18 cellular contexts compared by ENCODE assay signal in genomic region chr3:195366200-195366910, GRCh38.
"Had no signal": no experiment of that assay in that cellular context is flagged by ENCODE, and none has a peak within 500 bp of the region (broad histone marks: within the 10 kb centered on the region; RNA-seq: fewer than 3 reads in every experiment).

No MANE protein-coding gene starts in this region.

- H3K4me2 ChIP-seq: neural progenitor cell, smooth muscle cell had no signal

- H3K27ac ChIP-seq: body of pancreas, heart left ventricle, left lung, neural progenitor cell, right atrium auricular region had no signal

- H2AFZ ChIP-seq: neural progenitor cell had no signal

- H3K36me3 ChIP-seq: neural progenitor cell had no signal

- H3K4me1 Mint-ChIP-seq: neural progenitor cell had no signal

- H3K9me3 Mint-ChIP-seq: activated T-helper 2 cell treated with anti-CD3 and anti-CD28 coated beads, Interferon-gamma antibody, Interleukin-2, Interleukin-4, amounts not matched to agents 10 μg/mL and 5 μg/mL and 100 μg/mL, durations not matched to agents 14 hours and 24 hours and 36 hours; T-helper 2 cell treated with Interferon-gamma antibody and Interleukin-4, amounts not matched to agents 5 μg/mL and 100 μg/mL, for 36 hours; type B pancreatic cell had no signal

- H3K9me3 ChIP-seq: body of pancreas, left lung, right atrium auricular region had no signal

- H3K4me3 ChIP-seq: body of pancreas, heart left ventricle, left lung, neural progenitor cell, right atrium auricular region, smooth muscle cell had no signal

- H3K9ac ChIP-seq: neural progenitor cell had no signal

- H3K27me3 ChIP-seq: body of pancreas, heart left ventricle, left lung, neural progenitor cell, right atrium auricular region had no signal

- ATAC-seq: activated CD4-positive, CD25-positive, alpha-beta regulatory T cell treated with anti-CD3 and anti-CD28 coated beads, Interleukin-2, amount 50 U/mL, for 24 hours; body of pancreas; heart left ventricle; left lung had no signal

- H3K4me3 Mint-ChIP-seq: neural progenitor cell; T-helper 2 cell treated with Interferon-gamma antibody and Interleukin-4, amounts not matched to agents 5 μg/mL and 100 μg/mL, for 36 hours; type B pancreatic cell had no signal

- H3K27ac Mint-ChIP-seq: activated T-helper 2 cell treated with anti-CD3 and anti-CD28 coated beads, Interferon-gamma antibody, Interleukin-2, Interleukin-4, amounts not matched to agents 10 μg/mL and 5 μg/mL and 100 μg/mL, durations not matched to agents 14 hours and 24 hours and 36 hours; neural progenitor cell; T-helper 2 cell treated with Interferon-gamma antibody and Interleukin-4, amounts not matched to agents 5 μg/mL and 100 μg/mL, for 36 hours; type B pancreatic cell had no signal

- DNase-seq: activated naive CD4-positive, alpha-beta T cell treated with anti-CD3 and anti-CD28 coated beads, Interleukin-2, amount 50 U/mL, for 16 hours; body of pancreas; cerebellar nuclear complex; dermis blood vessel endothelial cell; erythroblast; foreskin melanocyte; heart left ventricle; islet precursor cell; left lung; posterior cingulate gyrus; stimulated activated naive CD4-positive, alpha-beta T cell had no signal

- H3K27me3 Mint-ChIP-seq: type B pancreatic cell had no signal

- H3K4me1 ChIP-seq: body of pancreas, heart left ventricle, left lung, neural progenitor cell, right atrium auricular region had no signal
